6 cellular contexts compared by ENCODE assay signal in the genomic region with DNA sequence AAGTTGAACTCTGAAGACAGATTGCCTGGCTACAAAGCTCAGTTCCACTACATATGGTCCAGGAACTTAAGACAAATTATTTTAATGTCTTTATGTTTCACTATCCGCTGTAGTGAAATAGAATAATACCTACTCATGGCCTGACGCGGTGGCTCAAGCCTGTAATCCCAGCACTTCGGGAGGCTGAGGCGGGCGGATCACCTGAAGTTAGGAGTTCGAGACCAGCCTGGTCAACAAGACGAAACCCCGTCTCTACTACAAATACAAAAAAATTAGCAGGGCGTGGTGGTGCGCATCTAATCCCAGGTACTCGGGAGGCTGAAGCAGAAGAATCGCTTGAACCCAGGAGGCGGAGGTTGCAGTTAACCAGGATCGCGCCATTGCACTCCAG. TPM values are rescaled to one million over a fixed set of nuclear protein-coding genes. Genes with fewer than 3 reads are reported as not detected.
DNase-seq lines count a peak whose midpoint lies in the region; ATAC-seq and TF ChIP-seq lines count a peak whose summit lies in the region.
"Not testable (repeated sequence)": the region's sequence is repeated elsewhere in the genome, so short reads cannot be mapped to it uniquely, and the experiment has no call there.

No MANE protein-coding gene starts in this region.

- not testable (repeated sequence) for TF ChIP-seq CTCF in AG04450 (IDR thresholded peaks at IDR 0.05; ENCODE audit: low read depth, low read length); KMS-11 (conservative IDR thresholded peaks at IDR 0.05; ENCODE audit: low read depth, low read length); left lung (IDR thresholded peaks at IDR 0.05); retinal pigment epithelial cell (conservative IDR thresholded peaks at IDR 0.05; ENCODE audit: low read depth, low read length)

- peak overlapping the region; percentile 96 for H3K27ac Mint-ChIP-seq in activated T-cell treated with anti-CD3 and anti-CD28 coated beads, Interleukin-2, amount 50 U/mL, for 24 hours

- 91 to 92% methylated on average over 16 of the region's 16 CpGs for WGBS in ectodermal cell, 2 experiments

- peak overlapping the region; percentile 95 for H3K4me2 ChIP-seq in KMS-11

- H3K36me3 Mint-ChIP-seq in activated T-cell treated with anti-CD3 and anti-CD28 coated beads, Interleukin-2, amount 50 U/mL, for 24 hours (ENCODE audit: low read depth): peaks cover 35% of the 10 kb centered on the region

- peak overlapping the region; percentile 96 for H2AFZ ChIP-seq in KMS-11 (ENCODE audit: low read depth)

- not testable (repeated sequence) for H3K9me3 ChIP-seq in AG04450 (ENCODE audit: control insufficient read depth, insufficient read depth, low read length); ectodermal cell (ENCODE audit: control insufficient read depth, low read length); left lung

- not testable (repeated sequence) for H3K36me3 ChIP-seq in KMS-11 (ENCODE audit: insufficient read depth)
- H3K36me3 ChIP-seq in ectodermal cell (ENCODE audit: control insufficient read depth, insufficient read depth, low read length) (peaks cover 11% of the 10 kb centered on the region), left lung (peaks cover 0 to 21% of the 10 kb centered on the region in 2 donors)

- POLR2A ChIA-PET in AG04450 (lab: Yijun Ruan, JAX): interaction anchor here (0.6 to 1.9 kb wide), 12 partner anchors 15 to 202 kb away, joined by 3 to 25 read pairs (median 4); a partner anchor contains a TSS

- intact Hi-C loops in left lung (cut with DNase I): not testable (repeated sequence)

- H4K20me1 ChIP-seq in KMS-11 (ENCODE audit: insufficient read depth): not testable (repeated sequence)

- not testable (repeated sequence) for H3K27me3 ChIP-seq in AG04450 (ENCODE audit: control insufficient read depth, insufficient read depth, low read length); KMS-11 (ENCODE audit: insufficient read depth, low read depth); ectodermal cell (ENCODE audit: control insufficient read depth, insufficient read depth, low read length, poor library complexity, severe bottlenecking)
- peaks cover 0 to 24% of the 10 kb centered on the region in 2 donors for H3K27me3 ChIP-seq in left lung

- not testable (repeated sequence) for H3K9me3 Mint-ChIP-seq in activated T-cell treated with anti-CD3 and anti-CD28 coated beads, Interleukin-2, amount 50 U/mL, for 24 hours

- CTCF ChIA-PET in AG04450 (lab: Charles Lee): interaction anchor here (1.1 kb wide), 1 partner anchor 86 kb away, joined by 3 read pairs; no protein-coding TSS in a partner anchor

- H3K27ac ChIP-seq in AG04450 (ENCODE audit: low read depth, low read length): peak overlapping the region; percentile 91
- H3K27ac ChIP-seq in KMS-11: peak overlapping the region; percentile 73
- peak overlapping the region; percentile 91 for H3K27ac ChIP-seq in ectodermal cell (ENCODE audit: insufficient read depth, low read depth, low read length, poor library complexity, severe bottlenecking)
- H3K27ac ChIP-seq in left lung: peak overlapping the region; percentile 87

- not testable (repeated sequence) for H3K27me3 Mint-ChIP-seq in activated T-cell treated with anti-CD3 and anti-CD28 coated beads, Interleukin-2, amount 50 U/mL, for 24 hours

- H3K4me3 ChIP-seq in AG04450 (ENCODE audit: low read depth, low read length) (peak overlapping the region; percentile 95), ectodermal cell (ENCODE audit: insufficient read depth, low read depth, low read length) (peak overlapping the region; percentile 95), left lung (peak overlapping the region; percentile 75 to 80), retinal pigment epithelial cell (ENCODE audit: low read length) (peak overlapping the region; percentile 92)
- H3K4me3 ChIP-seq in KMS-11 (IDR thresholded peaks at IDR 0.05; ENCODE audit: insufficient read depth, low read depth, low read length): not testable (repeated sequence)

- H3K4me1 ChIP-seq in KMS-11 (ENCODE audit: low read depth, poor library complexity, severe bottlenecking) (peaks cover 22% of the 10 kb centered on the region), left lung (peaks cover 11 to 25% of the 10 kb centered on the region in 2 donors)
- not testable (repeated sequence) for H3K4me1 ChIP-seq in ectodermal cell (ENCODE audit: control insufficient read depth, insufficient read depth, low read length)

- ATAC-seq in left lung: not testable (repeated sequence)

- peaks cover 13% of the 10 kb centered on the region for H3K79me2 ChIP-seq in KMS-11 (ENCODE audit: insufficient read depth, low read depth)

- peak overlapping the region; percentile 99 for H3K4me3 Mint-ChIP-seq in activated T-cell treated with anti-CD3 and anti-CD28 coated beads, Interleukin-2, amount 50 U/mL, for 24 hours

- not testable (repeated sequence) for DNase-seq in AG04450 (ENCODE audit: low read depth, low spot score); activated T-cell treated with anti-CD3 and anti-CD28 coated beads, Interleukin-2, amount 50 U/mL, for 24 hours; left lung; retinal pigment epithelial cell (ENCODE audit: low read depth)

- peaks cover 20% of the 10 kb centered on the region for H3K4me1 Mint-ChIP-seq in activated T-cell treated with anti-CD3 and anti-CD28 coated beads, Interleukin-2, amount 50 U/mL, for 24 hours (ENCODE audit: low read depth)

- peak overlapping the region; percentile 67 for H3K9ac ChIP-seq in KMS-11

RNA-seq across cellular contexts. Expression of a gene that starts 0.6 kb away (rescaled TPM):
- polyA plus RNA-seq in AG04450 (2011; rRNA removed): 116 and 119 TPM in 2 replicates
- 104 and 105 TPM in 2 replicates for polyA minus RNA-seq in AG04450 (2011; rRNA and poly(A)+ RNA removed)
- 116 TPM for polyA plus RNA-seq in ectodermal cell (2013, experiment 1 of 4)
- 117 TPM for polyA plus RNA-seq in ectodermal cell (2013, experiment 2 of 4)
- polyA plus RNA-seq in ectodermal cell (2013, experiment 3 of 4): 96.5 TPM
- polyA plus RNA-seq in ectodermal cell (2013, experiment 4 of 4): 98.8 TPM
- 100 to 1,000 TPM in 1 of 2 donors, 10 to 100 TPM in 1; 95.8 to 109 TPM for total RNA-seq in left lung

RNA-seq across cellular contexts. Expression of a gene that starts 23.1 kb away (rescaled TPM):
- 0.25 and 0.38 TPM in 2 replicates for polyA plus RNA-seq in AG04450 (2011; rRNA removed)
- not detected in 2 replicates for polyA minus RNA-seq in AG04450 (2011; rRNA and poly(A)+ RNA removed)
- polyA plus RNA-seq in ectodermal cell (2013, experiment 1 of 4): not detected
- 0.30 TPM for polyA plus RNA-seq in ectodermal cell (2013, experiment 2 of 4)
- not detected for polyA plus RNA-seq in ectodermal cell (2013, experiment 3 of 4)
- not detected for polyA plus RNA-seq in ectodermal cell (2013, experiment 4 of 4)
- not detected for total RNA-seq in left lung

RNA-seq across cellular contexts. Expression of a gene that starts 37.0 kb away (rescaled TPM):
- polyA plus RNA-seq in AG04450 (2011; rRNA removed): 176 and 178 TPM in 2 replicates
- 138 and 142 TPM in 2 replicates for polyA minus RNA-seq in AG04450 (2011; rRNA and poly(A)+ RNA removed)
- 98.9 TPM for polyA plus RNA-seq in ectodermal cell (2013, experiment 1 of 4)
- 85.6 TPM for polyA plus RNA-seq in ectodermal cell (2013, experiment 2 of 4)
- polyA plus RNA-seq in ectodermal cell (2013, experiment 3 of 4): 64.5 TPM
- 70.4 TPM for polyA plus RNA-seq in ectodermal cell (2013, experiment 4 of 4)
- 10 to 100 TPM; 65.8 to 70.3 TPM for total RNA-seq in left lung

RNA-seq across cellular contexts. Expression of a gene that starts 51.9 kb away (rescaled TPM):
- 9.9 and 11.7 TPM in 2 replicates for polyA plus RNA-seq in AG04450 (2011; rRNA removed)
- polyA minus RNA-seq in AG04450 (2011; rRNA and poly(A)+ RNA removed): 26.8 and 29.3 TPM in 2 replicates
- polyA plus RNA-seq in ectodermal cell (2013, experiment 1 of 4): 165 TPM
- 198 TPM for polyA plus RNA-seq in ectodermal cell (2013, experiment 2 of 4)
- 127 TPM for polyA plus RNA-seq in ectodermal cell (2013, experiment 3 of 4)
- 141 TPM for polyA plus RNA-seq in ectodermal cell (2013, experiment 4 of 4)
- total RNA-seq in left lung: under 1 TPM; 0.23 to 0.26 TPM

RNA-seq across cellular contexts. Expression of a gene that starts 52.7 kb away (rescaled TPM):
- 92.5 and 135 TPM in 2 replicates for polyA plus RNA-seq in AG04450 (2011; rRNA removed)
- polyA minus RNA-seq in AG04450 (2011; rRNA and poly(A)+ RNA removed): 57.1 and 60.4 TPM in 2 replicates
- 87.4 TPM for polyA plus RNA-seq in ectodermal cell (2013, experiment 1 of 4)
- 73.5 TPM for polyA plus RNA-seq in ectodermal cell (2013, experiment 2 of 4)
- polyA plus RNA-seq in ectodermal cell (2013, experiment 3 of 4): 73.1 TPM
- polyA plus RNA-seq in ectodermal cell (2013, experiment 4 of 4): 89.8 TPM
- 10 to 100 TPM; 56.6 to 83.3 TPM for total RNA-seq in left lung
